Comparison of ENCODE assay signal across 36 cellular contexts in genomic region chr12:9909724-9910123, GRCh38. TPM values are rescaled to one million over a fixed set of nuclear protein-coding genes. Genes with fewer than 3 reads are reported as not detected.
"Had no signal": no experiment of that assay in that cellular context is flagged by ENCODE, and none has a peak within 500 bp of the region (broad histone marks: within the 10 kb centered on the region; RNA-seq: fewer than 3 reads in every experiment).

No MANE protein-coding gene starts in this region.

- H3K4me2 ChIP-seq: SK-N-SH had no signal

- H3K4me1 Mint-ChIP-seq: brain had no signal

- H3K27me3 Mint-ChIP-seq: activated CD8-positive, alpha-beta T cell treated with anti-CD3 and anti-CD28 coated beads for 36 hours; activated naive CD4-positive, alpha-beta T cell treated with anti-CD3 and anti-CD28 coated beads, Interleukin-2, amount 50 U/mL, for 24 hours; activated naive CD8-positive, alpha-beta T cell treated with anti-CD3 and anti-CD28 coated beads, Interleukin-2, amount 10 ng/mL, durations not matched to agents 7 days and 5 days; T-helper 17 cell had no signal

- H3K9ac ChIP-seq: SK-N-SH had no signal

- H3K27me3 ChIP-seq: adrenal gland, SJSA1 had no signal

- H3K36me3 Mint-ChIP-seq: brain had no signal

- DNase-seq: activated CD4-positive, alpha-beta T cell treated with anti-CD3 and anti-CD28 coated beads for 1 hour; activated CD4-positive, alpha-beta T cell treated with anti-CD3 and anti-CD28 coated beads for 48 hours; activated CD4-positive, alpha-beta T cell treated with anti-CD3 and anti-CD28 coated beads, Interleukin-2, amount 50 U/mL, for 4 hours; activated CD4-positive, CD25-positive, alpha-beta regulatory T cell; activated CD8-positive, alpha-beta T cell treated with anti-CD3 and anti-CD28 coated beads for 36 hours; activated gamma-delta T cell; activated naive CD4-positive, alpha-beta T cell treated with Interleukin-2 at 50 U/mL for 16 hours; activated naive CD8-positive, alpha-beta T cell treated with anti-CD3 and anti-CD28 coated beads, Interleukin-2, amount 10 ng/mL, durations not matched to agents 7 days and 5 days; activated T-cell treated with anti-CD3 and anti-CD28 coated beads, Interleukin-2, amount 50 U/mL, for 1 hour; activated T-cell treated with anti-CD3 and anti-CD28 coated beads, Interleukin-2, amount 50 U/mL, for 72 hours; adrenal gland; caudate nucleus; Kasumi-1; KG1; MM.1S; MV-4-11; NCI-H1092; NCI-H1436 treated with DMSO at 0.1 percent for 48 hours; NCI-H1694 treated with DMSO at 0.1 percent for 48 hours; NCI-H2029; NCI-H345; NCI-H524 treated with DMSO at 0.1 percent for 48 hours; SHP77 treated with DMSO at 0.1 percent for 48 hours; SK-N-SH; T-helper 17 cell; T-helper 9 cell had no signal

- H3K4me3 Mint-ChIP-seq: activated CD8-positive, alpha-beta T cell treated with anti-CD3 and anti-CD28 coated beads for 36 hours; activated naive CD4-positive, alpha-beta T cell treated with anti-CD3 and anti-CD28 coated beads, Interleukin-2, amount 50 U/mL, for 24 hours; activated naive CD8-positive, alpha-beta T cell treated with anti-CD3 and anti-CD28 coated beads, Interleukin-2, amount 10 ng/mL, durations not matched to agents 7 days and 5 days; activated T-cell treated with anti-CD3 and anti-CD28 coated beads, Interleukin-2, amount 50 U/mL, for 72 hours; brain; T-helper 17 cell had no signal

- ATAC-seq: activated CD8-positive, alpha-beta T cell treated with anti-CD3 and anti-CD28 coated beads for 36 hours; activated T-cell treated with anti-CD3 and anti-CD28 coated beads, Interleukin-2, amount 50 U/mL, for 72 hours; Panc1; T-helper 17 cell had no signal

- H3K27ac Mint-ChIP-seq: activated CD8-positive, alpha-beta T cell treated with anti-CD3 and anti-CD28 coated beads for 36 hours; activated naive CD8-positive, alpha-beta T cell treated with anti-CD3 and anti-CD28 coated beads, Interleukin-2, amount 10 ng/mL, durations not matched to agents 7 days and 5 days; activated T-cell treated with anti-CD3 and anti-CD28 coated beads, Interleukin-2, amount 50 U/mL, for 72 hours; activated T-helper 2 cell treated with anti-CD3 and anti-CD28 coated beads, Interferon-gamma antibody, Interleukin-2, Interleukin-4, amounts not matched to agents 10 μg/mL and 5 μg/mL and 100 μg/mL, durations not matched to agents 14 hours and 24 hours and 36 hours; brain; T-helper 17 cell had no signal

- H3K9me2 ChIP-seq: SK-N-SH had no signal

- H3K4me3 ChIP-seq: adrenal gland, SJSA1 had no signal

- H3K9me3 ChIP-seq: SK-N-SH had no signal

- H3K36me3 ChIP-seq: adrenal gland, SJSA1 had no signal

- H3K27ac ChIP-seq: adrenal gland, SJSA1, VCaP had no signal

RNA-seq across cellular contexts. Expression of gene CLEC2A, which starts 22.4 kb away (rescaled TPM):
- total RNA-seq: activated CD8-positive, alpha-beta memory T cell treated with anti-CD3 and anti-CD28 coated beads for 36 hours; activated CD8-positive, alpha-beta T cell treated with anti-CD3 and anti-CD28 coated beads for 36 hours; activated naive CD8-positive, alpha-beta T cell treated with anti-CD3 and anti-CD28 coated beads, Interleukin-2, amount 10 ng/mL, durations not matched to agents 7 days and 5 days; activated T-cell treated with anti-CD3 and anti-CD28 coated beads, Interleukin-2, amount 50 U/mL, for 72 hours; activated T-helper 2 cell treated with anti-CD3 and anti-CD28 coated beads, Interferon-gamma antibody, Interleukin-2, Interleukin-4, amounts not matched to agents 10 μg/mL and 5 μg/mL and 100 μg/mL, durations not matched to agents 14 hours and 24 hours and 36 hours; adrenal gland; bronchial epithelial cell; NCI-H460; RPMI7951; SJSA1; T-helper 17 cell had no signal
- polyA plus RNA-seq: adrenal gland, SK-N-SH had no signal

RNA-seq across cellular contexts. Expression of gene KLRF2, which starts 28.4 kb away (rescaled TPM):
- total RNA-seq: activated CD8-positive, alpha-beta memory T cell treated with anti-CD3 and anti-CD28 coated beads for 36 hours; activated CD8-positive, alpha-beta T cell treated with anti-CD3 and anti-CD28 coated beads for 36 hours; activated T-cell treated with anti-CD3 and anti-CD28 coated beads, Interleukin-2, amount 50 U/mL, for 72 hours; activated T-helper 2 cell treated with anti-CD3 and anti-CD28 coated beads, Interferon-gamma antibody, Interleukin-2, Interleukin-4, amounts not matched to agents 10 μg/mL and 5 μg/mL and 100 μg/mL, durations not matched to agents 14 hours and 24 hours and 36 hours; adrenal gland; bronchial epithelial cell; NCI-H460; RPMI7951; SJSA1; T-helper 17 cell had no signal
- polyA plus RNA-seq: adrenal gland, SK-N-SH had no signal

RNA-seq across cellular contexts. Expression of gene CLEC2B, which starts 40.6 kb away (rescaled TPM):
- polyA plus RNA-seq: SK-N-SH had no signal
